ENCODE assay signal across 17 cellular contexts in the genomic region with DNA sequence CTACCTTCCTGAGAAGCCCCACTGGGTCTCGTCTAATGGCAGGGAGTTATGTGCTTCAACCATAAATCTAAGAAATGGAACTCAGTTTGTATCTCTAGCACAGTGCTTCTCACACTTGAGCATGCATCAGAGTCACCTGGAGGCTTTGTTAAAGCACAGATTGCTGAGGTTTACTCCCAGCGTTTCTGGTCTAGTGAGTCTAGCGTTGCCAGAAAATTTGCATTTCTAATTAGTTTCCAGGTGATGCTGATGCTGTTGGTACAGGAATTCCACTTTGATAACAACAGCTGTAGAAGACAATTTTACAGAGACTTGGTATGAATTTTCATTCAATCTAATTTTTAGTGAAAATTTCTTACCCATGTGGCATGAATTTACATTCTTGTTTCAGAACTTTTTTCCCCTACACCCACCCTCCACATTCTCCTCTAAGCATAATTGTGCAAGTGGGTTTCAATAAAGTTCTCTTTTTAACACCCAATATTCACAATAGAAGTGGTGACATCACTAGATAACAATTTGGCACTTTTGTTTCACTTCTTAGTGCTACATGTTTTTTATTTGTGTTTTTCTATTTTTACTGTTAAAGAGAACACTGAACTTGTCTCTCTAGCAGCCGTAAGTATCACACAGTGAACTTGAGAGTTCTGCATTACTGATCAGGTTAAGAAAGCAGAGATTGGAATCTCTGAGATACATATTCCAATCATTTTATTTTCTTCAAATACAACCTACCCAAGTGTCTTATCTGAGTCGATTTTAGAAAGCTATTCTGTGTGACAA. TPM values are rescaled to one million over a fixed set of nuclear protein-coding genes. Genes with fewer than 3 reads are reported as not detected.
DNase-seq lines count a peak whose midpoint lies in the region; ATAC-seq, FAIRE-seq and TF ChIP-seq lines count a peak whose summit lies in the region.
"Had no signal": no experiment of that assay in that cellular context is flagged by ENCODE, and none has a peak within 500 bp of the region (broad histone marks: within the 10 kb centered on the region; RNA-seq: fewer than 3 reads in every experiment).

No MANE protein-coding gene starts in this region.

- H3K27ac ChIP-seq in keratinocyte (ENCODE audit: control insufficient read depth, insufficient read depth, low read length): no peak overlapping the region
- H3K27ac ChIP-seq in sigmoid colon: no peak overlapping the region
- H3K27ac ChIP-seq: foreskin keratinocyte, left lung, prostate gland, SK-N-MC, thoracic aorta had no signal

- H3K4me3 ChIP-seq in keratinocyte (ENCODE audit: control insufficient read depth in 2 of 3, extremely low read depth in 1 of 3, insufficient read depth in 2 of 3, low read depth in 1 of 3, low read length in 3 of 3) (no peak overlapping the region), sigmoid colon (no peak overlapping the region)
- H3K4me3 ChIP-seq: left lung, prostate gland, SK-N-MC, thoracic aorta had no signal

- H4K20me1 ChIP-seq in keratinocyte (ENCODE audit: control insufficient read depth, extremely low read depth, insufficient read depth, low read length): no peaks in the 10 kb centered on the region

- DNase-seq in keratinocyte (ENCODE audit: low read depth, low spot score) (no peak), cerebellar nuclear complex (lab: John Stamatoyannopoulos, UW) (no peak), sigmoid colon (no peak), NCI-H774 (lab: John Stamatoyannopoulos, UW) (no peak)
- DNase-seq: Caco-2, cortex of kidney, foreskin keratinocyte, KBM-7, left lung, NCI-H2107 had no signal

- dilution Hi-C loops in keratinocyte (cut with MboI; ENCODE audit: extremely low pct_ligation_motif_present, low sequenced_read_pairs): no loop called here

- no peak for TF ChIP-seq POLR2A in sigmoid colon (IDR thresholded peaks at IDR 0.05)

- H3K79me2 ChIP-seq in keratinocyte (ENCODE audit: control insufficient read depth, insufficient read depth, low read length): no peaks in the 10 kb centered on the region

- no peaks in the 10 kb centered on the region for H3K9me1 ChIP-seq in keratinocyte (ENCODE audit: control insufficient read depth, extremely low read depth, insufficient read depth, low read length)

- peak; percentile 32 for FAIRE-seq in keratinocyte (lab: Jason Lieb, UNC)

- intact Hi-C loops in sigmoid colon (cut with DNase I): no loop called here

- TF ChIP-seq CTCF in keratinocyte (optimal IDR thresholded peaks at IDR 0.05 in 1 of 3, IDR thresholded peaks at IDR 0.05 in 1 of 3, conservative IDR thresholded peaks at IDR 0.05 in 1 of 3; ENCODE audit: extremely low read depth in 1 of 3, insufficient read depth in 2 of 3, low read length in 3 of 3) (no peak), sigmoid colon (IDR thresholded peaks at IDR 0.05) (no peak)

- H3K9me3 ChIP-seq in keratinocyte (ENCODE audit: control insufficient read depth, low read depth, low read length) (no peaks in the 10 kb centered on the region), sigmoid colon (no peaks in the 10 kb centered on the region)
- H3K9me3 ChIP-seq: Caco-2, left lung, prostate gland, thoracic aorta had no signal

- no peak overlapping the region for H3K9ac ChIP-seq in keratinocyte (ENCODE audit: control insufficient read depth, extremely low read depth, insufficient read depth, low read length)

- H3K36me3 ChIP-seq in keratinocyte (ENCODE audit: control insufficient read depth in 2 of 2, extremely low read depth in 1 of 2, insufficient read depth in 2 of 2, low read length in 2 of 2) (no peaks in the 10 kb centered on the region), sigmoid colon (no peaks in the 10 kb centered on the region)
- H3K36me3 ChIP-seq: left lung, prostate gland, thoracic aorta had no signal

- ATAC-seq in GM18868 (IDR thresholded peaks at IDR 0.05; ENCODE audit: unreplicated experiment) (peak; percentile 44), GM21529 (IDR thresholded peaks at IDR 0.05; ENCODE audit: unreplicated experiment) (peak; percentile 47), HG03354 (IDR thresholded peaks at IDR 0.05; ENCODE audit: poor library complexity, severe bottlenecking, unreplicated experiment) (peak; percentile 49), GM19035 (IDR thresholded peaks at IDR 0.05; ENCODE audit: unreplicated experiment) (no peak)
- ATAC-seq: foreskin keratinocyte, left lung had no signal

- no peaks in the 10 kb centered on the region for H3K27me3 ChIP-seq in keratinocyte (ENCODE audit: control insufficient read depth, extremely low read depth, insufficient read depth, low read length)
- no peaks in the 10 kb centered on the region for H3K27me3 ChIP-seq in sigmoid colon
- H3K27me3 ChIP-seq: foreskin keratinocyte, left lung had no signal

- no peak overlapping the region for H2AFZ ChIP-seq in keratinocyte (ENCODE audit: control insufficient read depth, low read length)

- H3K4me1 ChIP-seq in keratinocyte (ENCODE audit: control insufficient read depth, extremely low read depth, insufficient read depth, low read length): peaks cover 6% of the 10 kb centered on the region
- no peaks in the 10 kb centered on the region for H3K4me1 ChIP-seq in sigmoid colon
- H3K4me1 ChIP-seq: Caco-2, left lung, prostate gland had no signal

- H3K4me2 ChIP-seq in keratinocyte (ENCODE audit: control insufficient read depth, extremely low read depth, insufficient read depth, low read depth, low read length): no peak overlapping the region

- WGBS in sigmoid colon, 2 donors: 52 to 53% methylated on average over 5 of the region's 5 CpGs

- no peak for TF ChIP-seq EP300 in sigmoid colon (IDR thresholded peaks at IDR 0.05)

RNA-seq across cellular contexts. Expression of gene BET1, which starts 48.4 kb away (rescaled TPM):
- polyA plus RNA-seq in keratinocyte: 17.4 to 38.1 TPM (median 21.0 TPM) in 3 replicates
- polyA plus RNA-seq in keratinocyte (2011; ENCODE audit: low read depth): 7.3 TPM
- 20.8 and 41.6 TPM in 2 replicates for polyA plus RNA-seq in keratinocyte (2011; cell fraction: cytosol; rRNA removed)
- 17.2 and 23.9 TPM in 2 replicates for polyA plus RNA-seq in keratinocyte (2011; cell fraction: nucleus; rRNA removed)
- polyA plus RNA-seq in keratinocyte (2012; ENCODE audit: low replicate concordance): 16.2 and 19.7 TPM in 2 replicates
- polyA minus RNA-seq in keratinocyte: 1.7 to 7.6 TPM (median 4.6 TPM) in 3 replicates
- polyA minus RNA-seq in keratinocyte (2011; cell fraction: cytosol; rRNA and poly(A)+ RNA removed): 12.7 TPM
- polyA minus RNA-seq in keratinocyte (2011; cell fraction: nucleus; rRNA and poly(A)+ RNA removed): 6.1 and 7.3 TPM in 2 replicates
- 10 to 100 TPM; 21.3 to 31.0 (median 26.0) TPM for total RNA-seq in sigmoid colon
- 10 to 100 TPM; 16.9 to 38.1 (median 27.0) TPM for polyA plus RNA-seq in sigmoid colon
